In the genomic region with DNA sequence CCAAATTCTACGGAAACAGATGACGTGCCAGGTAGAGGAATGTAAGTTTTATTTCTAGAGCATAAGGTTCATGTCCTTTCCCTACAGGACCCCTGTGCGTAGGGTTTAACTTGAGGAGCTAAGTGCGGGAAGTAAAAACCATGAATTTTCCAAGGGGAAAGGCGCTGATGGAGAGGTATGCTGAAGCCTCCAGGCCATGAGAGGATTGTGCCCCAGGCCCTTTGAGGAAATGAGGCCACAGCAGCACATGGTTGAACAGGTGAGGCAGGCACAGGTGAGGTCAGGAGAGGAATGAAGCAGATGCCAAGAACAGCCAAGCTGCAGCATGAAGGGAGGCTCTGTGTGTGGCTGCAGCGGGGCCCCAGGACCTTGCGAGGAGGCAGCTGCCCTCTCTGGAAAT, we compare ENCODE assay signal across 31 cellular contexts. TPM values are rescaled to one million over a fixed set of nuclear protein-coding genes. Genes with fewer than 3 reads are reported as not detected.
"Had no signal": no experiment of that assay in that cellular context is flagged by ENCODE, and none has a peak within 500 bp of the region (broad histone marks: within the 10 kb centered on the region; RNA-seq: fewer than 3 reads in every experiment).

No MANE protein-coding gene starts in this region.

- H3K4me1 Mint-ChIP-seq: naive thymus-derived CD4-positive, alpha-beta T cell; natural killer cell; nephron; stimulated activated memory B cell treated with anti-CD40 and anti-IgM and Interleukin-4, amounts not matched to agents 10 μg/mL and 1 μg/mL and 100 μg/mL, for 72 hours; stimulated activated naive CD8-positive, alpha-beta T cell treated with anti-CD3 and anti-CD28 coated beads, Interleukin-15, amount 100 ng/mL, for 72 hours had no signal

- H2AFZ ChIP-seq: parathyroid adenoma had no signal

- H3K36me3 Mint-ChIP-seq: naive thymus-derived CD4-positive, alpha-beta T cell; natural killer cell; stimulated activated memory B cell treated with anti-CD40 and anti-IgM and Interleukin-4, amounts not matched to agents 10 μg/mL and 1 μg/mL and 100 μg/mL, for 72 hours had no signal

- H3K36me3 ChIP-seq: neutrophil, ovary, right lobe of liver, sigmoid colon, suprapubic skin, tibial artery, transverse colon, upper lobe of left lung, vagina had no signal

- H3K79me2 ChIP-seq: parathyroid adenoma had no signal

- H3K27me3 ChIP-seq: ovary, right lobe of liver, testis, upper lobe of left lung had no signal

- H3K9me3 ChIP-seq: neutrophil, ovary, psoas muscle, right lobe of liver, sigmoid colon, suprapubic skin, testis, tibial artery, transverse colon, upper lobe of left lung, vagina had no signal

- H3K27ac ChIP-seq: neutrophil, ovary, parathyroid adenoma, psoas muscle, right lobe of liver, sigmoid colon, suprapubic skin, testis, tibial artery, transverse colon, upper lobe of left lung, vagina had no signal

- H3K9ac ChIP-seq: parathyroid adenoma had no signal

- H3K9me3 Mint-ChIP-seq: natural killer cell; nephron; stimulated activated memory B cell treated with anti-CD40 and anti-IgM and Interleukin-4, amounts not matched to agents 10 μg/mL and 1 μg/mL and 100 μg/mL, for 72 hours; stimulated activated naive CD8-positive, alpha-beta T cell treated with anti-CD3 and anti-CD28 coated beads, Interleukin-15, amount 100 ng/mL, for 72 hours had no signal

- H3K27ac Mint-ChIP-seq: naive thymus-derived CD4-positive, alpha-beta T cell; natural killer cell; nephron; progenitor cell of endocrine pancreas; stimulated activated memory B cell treated with anti-CD40 and anti-IgM and Interleukin-4, amounts not matched to agents 10 μg/mL and 1 μg/mL and 100 μg/mL, for 72 hours; stimulated activated naive CD8-positive, alpha-beta T cell treated with anti-CD3 and anti-CD28 coated beads, Interleukin-15, amount 100 ng/mL, for 72 hours had no signal

- H3K4me1 ChIP-seq: parathyroid adenoma, psoas muscle, right lobe of liver, sigmoid colon, testis, tibial artery, transverse colon, upper lobe of left lung, vagina had no signal

- DNase-seq: naive thymus-derived CD4-positive, alpha-beta T cell; natural killer cell; nucleus accumbens; ovary; psoas muscle; right cardiac atrium; right lobe of liver; sigmoid colon; small intestine; stimulated activated CD4-positive, alpha-beta T cell treated with anti-CD3 and anti-CD28 coated beads, Interleukin-12 subunit alpha, Interleukin-12 subunit beta, amount 100 ng/mL, for 4 hours; stimulated activated CD4-positive, alpha-beta T cell treated with anti-CD3 and anti-CD28 coated beads, Interleukin-1b, Interleukin-23, amount 100 ng/mL, for 48 hours; stimulated activated CD4-positive, alpha-beta T cell treated with anti-CD3 and anti-CD28 coated beads, Interleukin-4, amount 100 ng/mL, for 1 hour; stimulated activated CD4-positive, alpha-beta T cell treated with anti-CD3 and anti-CD28 coated beads, Interleukin-4, amount 100 ng/mL, for 4 hours; stimulated activated CD8-positive, alpha-beta memory T cell treated with anti-CD3 and anti-CD28 coated beads, Interleukin-4, amount 100 ng/mL, for 48 hours; stimulated activated naive CD4-positive, alpha-beta T cell; stimulated activated naive CD8-positive, alpha-beta T cell treated with anti-CD3 and anti-CD28 coated beads, Interleukin-15, amount 100 ng/mL, for 72 hours; stimulated activated naive CD8-positive, alpha-beta T cell treated with anti-CD3 and anti-CD28 coated beads, Interleukin-15, Interleukin-2, amounts not matched to agents 100 U/mL and 50 U/mL, for 24 hours; substantia nigra; testis; tibial artery; transverse colon; upper lobe of left lung had no signal

- H3K4me3 Mint-ChIP-seq: naive thymus-derived CD4-positive, alpha-beta T cell; natural killer cell; nephron; stimulated activated memory B cell treated with anti-CD40 and anti-IgM and Interleukin-4, amounts not matched to agents 10 μg/mL and 1 μg/mL and 100 μg/mL, for 72 hours; stimulated activated naive CD8-positive, alpha-beta T cell treated with anti-CD3 and anti-CD28 coated beads, Interleukin-15, amount 100 ng/mL, for 72 hours had no signal

- H3K4me3 ChIP-seq: ovary, psoas muscle, right lobe of liver, sigmoid colon, suprapubic skin, testis, tibial artery, transverse colon, upper lobe of left lung, vagina had no signal

RNA-seq across cellular contexts. Expression of a gene that starts 14.7 kb away (rescaled TPM):
- total RNA-seq: omental fat pad, renal cortical epithelial cell had no signal
- polyA plus RNA-seq: ovary had no signal
